Comparison of ENCODE assay signal across 7 cellular contexts in genomic region chr13:21176195-21176981, GRCh38. TPM values are rescaled to one million over a fixed set of nuclear protein-coding genes. Genes with fewer than 3 reads are reported as not detected.
A peak's percentile ranks its signal among the peaks of the same experiment; 100 is the strongest.
DNase-seq lines count a peak whose midpoint lies in the region; ATAC-seq and TF ChIP-seq lines count a peak whose summit lies in the region.

Gene MRPL57, plus strand, starts transcription at chr13:21176658. Its CDS starts 259 bp downstream, at chr13:21176917.
Gene SKA3, minus strand, starts transcription at chr13:21176552. Its CDS starts 75 bp downstream, at chr13:21176477.

- H3K79me2 ChIP-seq in hepatocyte = peaks cover 39% of the 10 kb centered on the region

- peak; percentile 95 to 97 for DNase-seq in NCI-H1930 (lab: John Stamatoyannopoulos, UW)
- DNase-seq in T-helper 22 cell (ENCODE audit: low read depth) = peak; percentile 88
- DNase-seq in astrocyte of the cerebellum (ENCODE audit: low read depth) = peak; percentile 77
- peak; percentile 97 for DNase-seq in hepatocyte (ENCODE audit: low spot score)
- peak; percentile 99 for DNase-seq in retina

- ATAC-seq in GM18502 (IDR thresholded peaks at IDR 0.05; ENCODE audit: poor library complexity, unreplicated experiment) (peak; percentile 92), HG02970 (IDR thresholded peaks at IDR 0.05; ENCODE audit: low FRiP score, unreplicated experiment) (peak; percentile 91)

- H3K9me3 ChIP-seq in hepatocyte (ENCODE audit: low read depth) = no peaks in the 10 kb centered on the region

- no peaks in the 10 kb centered on the region for H3K9me2 ChIP-seq in hepatocyte (replicated peaks; ENCODE audit: insufficient read depth)

- peak within 1 kb of the TSS; percentile 82 for H3K4me2 ChIP-seq in hepatocyte

- peak within 1 kb of the TSS; percentile 97 for H3K27ac ChIP-seq in hepatocyte

- no peaks in the 10 kb centered on the region for H3K27me3 ChIP-seq in hepatocyte

- WGBS in hepatocyte (ENCODE audit: low lambda C conversion rate, missing lambda C conversion rate) = under 1% methylated on average over 88 of the region's 95 CpGs

- in situ Hi-C loops in astrocyte of the cerebellum (cut with HindIII; ENCODE audit: low sequenced_read_pairs) = no loop called here

- peaks cover 11% of the 10 kb centered on the region for H3K4me1 ChIP-seq in hepatocyte (ENCODE audit: insufficient read depth)

- no peaks in the 10 kb centered on the region for H4K20me1 ChIP-seq in hepatocyte (ENCODE audit: insufficient read depth, poor library complexity, severe bottlenecking)

- peak within 1 kb of the TSS; percentile 84 for H2AFZ ChIP-seq in hepatocyte

- TF ChIP-seq CTCF in astrocyte of the cerebellum (IDR thresholded peaks at IDR 0.05; ENCODE audit: low read depth, low read length, missing control alignments) (no peak), hepatocyte (IDR thresholded peaks at IDR 0.05; ENCODE audit: poor library complexity) (no peak)

- peak within 1 kb of the TSS; percentile 84 for H3K4me3 ChIP-seq in astrocyte of the cerebellum (ENCODE audit: low read depth, low read length)
- H3K4me3 ChIP-seq in hepatocyte = peak within 1 kb of the TSS; percentile 68

- H3K36me3 ChIP-seq in hepatocyte (replicated peaks; ENCODE audit: insufficient read depth, low read depth) = no peaks in the 10 kb centered on the region

RNA-seq across cellular contexts. Expression of gene MRPL57, which starts in this region (rescaled TPM):
- 25.1 and 26.6 TPM in 2 replicates for total RNA-seq in hepatocyte
- polyA plus RNA-seq in hepatocyte = 54.1 and 57.1 TPM in 2 replicates

RNA-seq across cellular contexts. Expression of gene SKA3, which starts in this region (rescaled TPM):
- total RNA-seq in hepatocyte = 4.9 and 5.6 TPM in 2 replicates
- polyA plus RNA-seq in hepatocyte = 3.1 and 5.6 TPM in 2 replicates

Comparison
In these comparisons a context has a peak if more than half of its experiments do, and no peak if none do; other contexts are left out.
1. Peak in every context shown above with its lines: DNase-seq, ATAC-seq, H3K4me3 ChIP-seq and H3K27ac ChIP-seq.